ENCODE assay signal across 11 cellular contexts in the genomic region with DNA sequence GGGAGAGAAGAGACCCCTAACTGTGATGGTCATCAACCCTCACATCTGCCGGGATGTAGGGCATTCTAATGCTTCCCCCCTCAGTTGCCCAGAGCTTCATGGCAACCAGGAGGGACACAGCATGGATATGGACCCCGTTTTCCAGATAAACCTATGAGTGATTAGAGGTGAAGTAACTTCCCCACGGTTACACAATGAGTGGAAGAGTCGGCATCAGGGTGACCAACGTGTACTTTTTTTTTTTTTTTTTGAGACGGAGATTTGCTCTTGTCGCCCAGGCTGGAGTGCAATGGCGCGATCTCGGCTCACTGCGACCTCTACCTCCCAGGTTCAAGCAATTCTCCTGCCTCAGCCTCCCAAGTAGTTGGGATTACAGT. TPM values are rescaled to one million over a fixed set of nuclear protein-coding genes. Genes with fewer than 3 reads are reported as not detected.
DNase-seq lines count a peak whose midpoint lies in the region; ATAC-seq and TF ChIP-seq lines count a peak whose summit lies in the region.
"Had no signal": no experiment of that assay in that cellular context is flagged by ENCODE, and none has a peak within 500 bp of the region (broad histone marks: within the 10 kb centered on the region; RNA-seq: fewer than 3 reads in every experiment).

No MANE protein-coding gene starts in this region.

- H3K9me3 ChIP-seq in naive thymus-derived CD4-positive, alpha-beta T cell (ENCODE audit: control insufficient read depth in 2 of 3, low read length in 3 of 3): no peaks in the 10 kb centered on the region
- no peaks in the 10 kb centered on the region for H3K9me3 ChIP-seq in transverse colon

- no peak overlapping the region for H3K27ac Mint-ChIP-seq in activated CD4-positive, alpha-beta memory T cell treated with anti-CD3 and anti-CD28 coated beads, Interleukin-2, amount 10 ng/mL, durations not matched to agents 7 days and 5 days
- peak overlapping the region; percentile 63 to 99 (median 95) for H3K27ac Mint-ChIP-seq in naive thymus-derived CD4-positive, alpha-beta T cell

- DNase-seq in Right ventricle myocardium inferior (ENCODE audit: missing footprints) (peak; percentile 2), cardiac septum (ENCODE audit: low spot score) (no peak), transverse colon (no peak), SIG-M5 (lab: John Stamatoyannopoulos, UW) (no peak)
- no peak for DNase-seq in activated CD4-positive, alpha-beta memory T cell treated with anti-CD3 and anti-CD28 coated beads, Interleukin-2, amount 10 ng/mL, durations not matched to agents 7 days and 5 days
- DNase-seq in naive thymus-derived CD4-positive, alpha-beta T cell: no peak
- DNase-seq: central memory CD4-positive, alpha-beta T cell; MM.1S; NCI-H345 had no signal

- TF ChIP-seq CTCF in transverse colon (IDR thresholded peaks at IDR 0.05): no peak

- no peaks in the 10 kb centered on the region for H3K36me3 ChIP-seq in naive thymus-derived CD4-positive, alpha-beta T cell (ENCODE audit: control insufficient read depth in 2 of 3, insufficient read depth in 3 of 3, low read length in 3 of 3)
- H3K36me3 ChIP-seq in transverse colon: no peaks in the 10 kb centered on the region

- CTCF ChIA-PET in activated CD4-positive, alpha-beta memory T cell treated with anti-CD3 and anti-CD28 coated beads, Interleukin-2, amount 10 ng/mL, durations not matched to agents 7 days and 5 days (lab: Charles Lee): interaction anchor here (0.6 to 1.5 kb wide), 3 partner anchors 14 to 155 kb away, joined by 3 to 7 read pairs (median 5); no protein-coding TSS in a partner anchor
- CTCF ChIA-PET in naive thymus-derived CD4-positive, alpha-beta T cell (lab: Charles Lee): no interaction called here

- TF ChIP-seq EP300 in transverse colon (IDR thresholded peaks at IDR 0.05; ENCODE audit: low read depth): no peak

- ATAC-seq in Right ventricle myocardium inferior (no peak), GM21526 (IDR thresholded peaks at IDR 0.05; ENCODE audit: low FRiP score, unreplicated experiment) (no peak), GM18868 (IDR thresholded peaks at IDR 0.05; ENCODE audit: unreplicated experiment) (no peak)
- ATAC-seq in naive thymus-derived CD4-positive, alpha-beta T cell: no peak

- no peaks in the 10 kb centered on the region for H3K27me3 ChIP-seq in naive thymus-derived CD4-positive, alpha-beta T cell (ENCODE audit: control insufficient read depth in 2 of 2, insufficient read depth in 2 of 2, low read length in 2 of 2)
- no peaks in the 10 kb centered on the region for H3K27me3 ChIP-seq in transverse colon

- H3K4me1 Mint-ChIP-seq in activated CD4-positive, alpha-beta memory T cell treated with anti-CD3 and anti-CD28 coated beads, Interleukin-2, amount 10 ng/mL, durations not matched to agents 7 days and 5 days: peaks cover 50% of the 10 kb centered on the region
- peaks cover 21 to 49% (median 38%) of the 10 kb centered on the region in 7 donors for H3K4me1 Mint-ChIP-seq in naive thymus-derived CD4-positive, alpha-beta T cell

- intact Hi-C loops in Right ventricle myocardium inferior (cut with DNase I) (loop anchor here (5.0 kb wide), 1 partner anchor 34 kb away; no protein-coding TSS in a partner anchor), cardiac septum (cut with DNase I) (no loop called here), transverse colon (cut with DNase I; ENCODE audit: low total_unique reads) (no loop called here)
- intact Hi-C loops in naive thymus-derived CD4-positive, alpha-beta T cell (cut with micrococcal nuclease): no loop called here

- no peak overlapping the region for H3K4me3 ChIP-seq in naive thymus-derived CD4-positive, alpha-beta T cell (ENCODE audit: low read length)
- H3K4me3 ChIP-seq in transverse colon: no peak overlapping the region

- H3K9me3 Mint-ChIP-seq in activated CD4-positive, alpha-beta memory T cell treated with anti-CD3 and anti-CD28 coated beads, Interleukin-2, amount 10 ng/mL, durations not matched to agents 7 days and 5 days: no peaks in the 10 kb centered on the region
- peaks cover 0 to 2% (median 0%) of the 10 kb centered on the region in 11 donors for H3K9me3 Mint-ChIP-seq in naive thymus-derived CD4-positive, alpha-beta T cell

- TF ChIP-seq POLR2A in transverse colon (IDR thresholded peaks at IDR 0.05): no peak

- H3K27me3 Mint-ChIP-seq in activated CD4-positive, alpha-beta memory T cell treated with anti-CD3 and anti-CD28 coated beads, Interleukin-2, amount 10 ng/mL, durations not matched to agents 7 days and 5 days: no peaks in the 10 kb centered on the region
- no peaks in the 10 kb centered on the region for H3K27me3 Mint-ChIP-seq in naive thymus-derived CD4-positive, alpha-beta T cell

- POLR2A ChIA-PET in activated CD4-positive, alpha-beta memory T cell treated with anti-CD3 and anti-CD28 coated beads, Interleukin-2, amount 10 ng/mL, durations not matched to agents 7 days and 5 days (lab: Charles Lee): interaction anchor here (1.0 to 2.1 kb wide), 10 partner anchors 25 to 113 kb away, joined by 3 to 12 read pairs (median 4); partner anchors contain the start of genes EIF3D, MYH9 and TXN2
- POLR2A ChIA-PET in naive thymus-derived CD4-positive, alpha-beta T cell (lab: Charles Lee): interaction anchor here (1.1 to 1.8 kb wide), 5 partner anchors 8 to 71 kb away, joined by 3 to 13 read pairs (median 6); partner anchors contain the start of gene MYH9

- H3K36me3 Mint-ChIP-seq in activated CD4-positive, alpha-beta memory T cell treated with anti-CD3 and anti-CD28 coated beads, Interleukin-2, amount 10 ng/mL, durations not matched to agents 7 days and 5 days (ENCODE audit: low read depth): no peaks in the 10 kb centered on the region
- H3K36me3 Mint-ChIP-seq in naive thymus-derived CD4-positive, alpha-beta T cell: peaks cover 0 to 2% (median 0%) of the 10 kb centered on the region in 5 donors

- H3K4me3 Mint-ChIP-seq in activated CD4-positive, alpha-beta memory T cell treated with anti-CD3 and anti-CD28 coated beads, Interleukin-2, amount 10 ng/mL, durations not matched to agents 7 days and 5 days: peak overlapping the region; percentile 72
- H3K4me3 Mint-ChIP-seq in naive thymus-derived CD4-positive, alpha-beta T cell: peak overlapping the region in 7 of 10 donors; percentile 56 to 79 (median 75)

- in situ Hi-C loops in transverse colon (cut with MboI; ENCODE audit: low pct_ligation_motif_present in 1 of 4, low pct_unique_long_range_greater_than_20kb in 1 of 4, low sequenced_read_pairs in 3 of 4): loop anchor here in 1 of 4 donors (10.0 kb wide), 1 partner anchor 72 kb away; the partner anchor contains the start of gene MYH9

- peak overlapping the region; percentile 99 for H3K27ac ChIP-seq in naive thymus-derived CD4-positive, alpha-beta T cell (ENCODE audit: low read depth, low read length)
- H3K27ac ChIP-seq in transverse colon: peak overlapping the region; percentile 98

- H3K4me1 ChIP-seq in naive thymus-derived CD4-positive, alpha-beta T cell (ENCODE audit: control insufficient read depth in 2 of 2, insufficient read depth in 2 of 2, low read length in 2 of 2): peaks cover 37 to 38% of the 10 kb centered on the region in 2 donors
- peaks cover 47 to 72% (median 65%) of the 10 kb centered on the region in 4 donors for H3K4me1 ChIP-seq in transverse colon

- WGBS in transverse colon (ENCODE audit: low coverage in 1 of 2), 2 donors: 90 to 100% methylated on average over 1 to 11 of the region's 11 CpGs

RNA-seq across cellular contexts. Expression of gene TXN2, which starts 25.0 kb away (rescaled TPM):
- 127 TPM for total RNA-seq in Right ventricle myocardium inferior
- 92.8 TPM for total RNA-seq in cardiac septum
- 10 to 100 TPM; 72.3 to 73.2 TPM for total RNA-seq in activated CD4-positive, alpha-beta memory T cell treated with anti-CD3 and anti-CD28 coated beads, Interleukin-2, amount 10 ng/mL, durations not matched to agents 7 days and 5 days
- total RNA-seq in naive thymus-derived CD4-positive, alpha-beta T cell: 10 to 100 TPM; 35.5 to 69.9 (median 37.7) TPM
- 100 to 1,000 TPM; 135 to 154 TPM for polyA plus RNA-seq in naive thymus-derived CD4-positive, alpha-beta T cell
- 100 to 1,000 TPM in 1 of 4 donors, 10 to 100 TPM in 3; 68.5 to 317 (median 93.3) TPM for total RNA-seq in transverse colon

RNA-seq across cellular contexts. Expression of gene FOXRED2, which starts 50.4 kb away (rescaled TPM):
- total RNA-seq in Right ventricle myocardium inferior (11.3 TPM), cardiac septum (3.8 TPM), transverse colon (1 to 10 TPM in 2 of 4 donors, under 1 TPM in 2; 0.37 to 3.0 (median 1.5) TPM)
- 10 to 100 TPM; 10.1 to 12.9 TPM for total RNA-seq in activated CD4-positive, alpha-beta memory T cell treated with anti-CD3 and anti-CD28 coated beads, Interleukin-2, amount 10 ng/mL, durations not matched to agents 7 days and 5 days
- total RNA-seq in naive thymus-derived CD4-positive, alpha-beta T cell: 10 to 100 TPM in 3 of 5 experiments, 1 to 10 TPM in 2; 2.3 to 13.1 (median 11.4) TPM
- polyA plus RNA-seq in naive thymus-derived CD4-positive, alpha-beta T cell: 1 to 10 TPM; 2.3 to 5.6 TPM
